ENCODE assay signal across 8 cellular contexts in the genomic region with DNA sequence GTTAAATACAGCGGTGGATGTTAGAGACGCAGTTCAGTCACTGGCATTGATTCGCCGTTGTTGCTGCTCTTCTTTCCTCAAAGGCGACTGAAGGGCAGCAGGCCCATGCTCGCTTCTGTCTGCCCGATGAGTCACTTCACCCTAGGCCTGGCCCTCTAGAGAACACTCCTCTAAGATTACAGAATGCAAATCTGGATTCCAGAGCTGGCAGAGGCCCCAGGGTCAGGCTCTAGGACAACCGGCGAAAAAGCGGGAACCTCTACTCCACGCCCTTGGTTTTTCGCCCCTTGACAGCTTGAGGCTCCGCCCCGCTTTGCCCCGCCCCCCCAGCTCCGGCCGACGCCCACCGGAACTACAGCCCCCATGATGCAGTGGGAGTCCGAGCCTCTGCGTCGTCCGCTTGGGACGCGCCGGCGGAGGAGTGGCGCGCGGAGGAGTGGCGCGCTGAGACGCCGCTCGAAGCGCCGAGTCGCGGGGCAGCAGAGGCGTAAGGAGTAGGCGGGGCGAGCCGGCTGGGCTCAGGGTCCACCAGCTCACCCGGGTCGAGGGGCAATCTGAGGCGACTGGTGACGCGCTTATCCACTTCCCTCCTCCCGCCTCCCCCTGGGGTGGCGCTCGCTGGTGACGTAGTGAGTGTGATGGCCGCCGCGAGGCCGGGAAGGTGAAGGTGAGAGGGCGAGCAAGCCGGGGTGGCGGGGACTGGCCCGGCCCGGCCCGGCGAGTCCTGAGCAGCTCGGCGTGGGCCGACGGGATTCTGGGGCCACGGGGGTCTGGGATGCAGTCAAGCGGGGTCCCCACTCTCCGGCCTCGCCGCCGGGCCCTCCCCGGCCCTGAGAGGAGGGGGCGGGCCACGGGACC. TPM values are rescaled to one million over a fixed set of nuclear protein-coding genes. Genes with fewer than 3 reads are reported as not detected.
DNase-seq lines count a peak whose midpoint lies in the region; ATAC-seq and TF ChIP-seq lines count a peak whose summit lies in the region.

A gene (plus strand): TSS at position 627 of the 858 bp plus-strand sequence. CDS start 8,725 bp downstream, outside the sequence.

- DNase-seq in DMS153 treated with DMSO at 0.1 percent for 48 hours (lab: John Stamatoyannopoulos, UW; ENCODE audit: unreplicated experiment) (peak; percentile 98), KBM-7 (peak; percentile 98), erythroblast (lab: John Stamatoyannopoulos, UW) (peak; percentile 97 to 100)
- peak; percentile 95 for DNase-seq in activated T-cell treated with anti-CD3 and anti-CD28 coated beads, Interleukin-2, amount 50 U/mL, for 24 hours
- peak; percentile 85 to 87 for DNase-seq in stimulated activated CD8-positive, alpha-beta memory T cell treated with anti-CD3 and anti-CD28 coated beads, Interleukin-7, amount 100 ng/mL, for 1 hour (ENCODE audit: low read depth in 2 of 2)

- no peaks in the 10 kb centered on the region for H3K27me3 ChIP-seq in mucosa of stomach (ENCODE audit: control insufficient read depth, insufficient read depth, low read length)

- peak; percentile 68 for TF ChIP-seq POLR2A in erythroblast (IDR thresholded peaks at IDR 0.05; ENCODE audit: low read length)

- H3K36me3 Mint-ChIP-seq in activated T-cell treated with anti-CD3 and anti-CD28 coated beads, Interleukin-2, amount 50 U/mL, for 24 hours (ENCODE audit: low read depth), result peaks cover 51% of the 10 kb centered on the region

- in situ Hi-C loops in KBM-7 (cut with MboI; ENCODE audit: low pct_unique_long_range_greater_than_20kb, low sequenced_read_pairs), result no loop called here

- H3K36me3 ChIP-seq in mucosa of stomach (ENCODE audit: control insufficient read depth, insufficient read depth, low read length), result no peaks in the 10 kb centered on the region

- peak within 1 kb of the TSS; percentile 94 for H3K9ac ChIP-seq in mucosa of stomach (ENCODE audit: low read length)

- no peaks in the 10 kb centered on the region for H3K27me3 Mint-ChIP-seq in activated T-cell treated with anti-CD3 and anti-CD28 coated beads, Interleukin-2, amount 50 U/mL, for 24 hours

- peaks cover 40% of the 10 kb centered on the region for H3K4me1 ChIP-seq in mucosa of stomach (ENCODE audit: control insufficient read depth, insufficient read depth, low read length)

- H3K27ac Mint-ChIP-seq in activated T-cell treated with anti-CD3 and anti-CD28 coated beads, Interleukin-2, amount 50 U/mL, for 24 hours, result peak within 1 kb of the TSS; percentile 95

- H3K9me3 ChIP-seq in mucosa of stomach (ENCODE audit: control insufficient read depth, low read length), result no peaks in the 10 kb centered on the region

- H3K4me3 ChIP-seq in mucosa of stomach (ENCODE audit: low read length), result peak within 1 kb of the TSS; percentile 62

- H3K4me3 Mint-ChIP-seq in activated T-cell treated with anti-CD3 and anti-CD28 coated beads, Interleukin-2, amount 50 U/mL, for 24 hours, result peak within 1 kb of the TSS; percentile 91

- H3K4me1 Mint-ChIP-seq in activated T-cell treated with anti-CD3 and anti-CD28 coated beads, Interleukin-2, amount 50 U/mL, for 24 hours (ENCODE audit: low read depth), result peaks cover 44% of the 10 kb centered on the region

- H3K9me3 Mint-ChIP-seq in activated T-cell treated with anti-CD3 and anti-CD28 coated beads, Interleukin-2, amount 50 U/mL, for 24 hours, result no peaks in the 10 kb centered on the region

- peak; percentile 84 for ATAC-seq in GM21717 (IDR thresholded peaks at IDR 0.05; ENCODE audit: unreplicated experiment)

TF ChIP-seq in PFSK-1, 5 proteins besides CTCF, POLR2A, EP300 and RAD21:
- TF ChIP-seq FOXP2 (optimal IDR thresholded peaks at IDR 0.05; ENCODE audit: borderline replicate concordance, extremely low read depth, extremely low read length, insufficient read depth), result peak; percentile 62
- peak; percentile 78 for TF ChIP-seq POLR2AphosphoS5 (IDR thresholded peaks at IDR 0.05; ENCODE audit: low read depth, low read length)
- peak; percentile 67; the same call in 1 of the 2 replicates for TF ChIP-seq TAF1 (IDR thresholded peaks at IDR 0.05; ENCODE audit: borderline replicate concordance, insufficient read depth, low read length)
- TF ChIP-seq, protein P1, sequence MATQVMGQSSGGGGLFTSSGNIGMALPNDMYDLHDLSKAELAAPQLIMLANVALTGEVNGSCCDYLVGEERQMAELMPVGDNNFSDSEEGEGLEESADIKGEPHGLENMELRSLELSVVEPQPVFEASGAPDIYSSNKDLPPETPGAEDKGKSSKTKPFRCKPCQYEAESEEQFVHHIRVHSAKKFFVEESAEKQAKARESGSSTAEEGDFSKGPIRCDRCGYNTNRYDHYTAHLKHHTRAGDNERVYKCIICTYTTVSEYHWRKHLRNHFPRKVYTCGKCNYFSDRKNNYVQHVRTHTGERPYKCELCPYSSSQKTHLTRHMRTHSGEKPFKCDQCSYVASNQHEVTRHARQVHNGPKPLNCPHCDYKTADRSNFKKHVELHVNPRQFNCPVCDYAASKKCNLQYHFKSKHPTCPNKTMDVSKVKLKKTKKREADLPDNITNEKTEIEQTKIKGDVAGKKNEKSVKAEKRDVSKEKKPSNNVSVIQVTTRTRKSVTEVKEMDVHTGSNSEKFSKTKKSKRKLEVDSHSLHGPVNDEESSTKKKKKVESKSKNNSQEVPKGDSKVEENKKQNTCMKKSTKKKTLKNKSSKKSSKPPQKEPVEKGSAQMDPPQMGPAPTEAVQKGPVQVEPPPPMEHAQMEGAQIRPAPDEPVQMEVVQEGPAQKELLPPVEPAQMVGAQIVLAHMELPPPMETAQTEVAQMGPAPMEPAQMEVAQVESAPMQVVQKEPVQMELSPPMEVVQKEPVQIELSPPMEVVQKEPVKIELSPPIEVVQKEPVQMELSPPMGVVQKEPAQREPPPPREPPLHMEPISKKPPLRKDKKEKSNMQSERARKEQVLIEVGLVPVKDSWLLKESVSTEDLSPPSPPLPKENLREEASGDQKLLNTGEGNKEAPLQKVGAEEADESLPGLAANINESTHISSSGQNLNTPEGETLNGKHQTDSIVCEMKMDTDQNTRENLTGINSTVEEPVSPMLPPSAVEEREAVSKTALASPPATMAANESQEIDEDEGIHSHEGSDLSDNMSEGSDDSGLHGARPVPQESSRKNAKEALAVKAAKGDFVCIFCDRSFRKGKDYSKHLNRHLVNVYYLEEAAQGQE (IDR thresholded peaks at IDR 0.05; ENCODE audit: insufficient read depth in 1 of 2, low read depth in 2 of 2, low read length in 2 of 2), result no peak
- TF ChIP-seq SIN3A (IDR thresholded peaks at IDR 0.05; ENCODE audit: borderline replicate concordance, insufficient read depth, low read length), result no peak

RNA-seq across cellular contexts. Expression of the gene that starts here (rescaled TPM):
- 109 TPM for polyA plus RNA-seq in PFSK-1 (2012; ENCODE audit: insufficient read length, low read depth)

Comparison
In these comparisons a context has a peak if more than half of its experiments do, and no peak if none do; other contexts are left out.
1. Peak in every context shown above with its lines: DNase-seq, ATAC-seq and H3K4me3 ChIP-seq.